15 cellular contexts compared by ENCODE assay signal in genomic region chr1:18703041-18703621, GRCh38.
A peak's percentile ranks its signal among the peaks of the same experiment; 100 is the strongest.
DNase-seq lines count a peak whose midpoint lies in the region; ATAC-seq and TF ChIP-seq lines count a peak whose summit lies in the region.
"Had no signal": no experiment of that assay in that cellular context is flagged by ENCODE, and none has a peak within 500 bp of the region (broad histone marks: within the 10 kb centered on the region; RNA-seq: fewer than 3 reads in every experiment).

No MANE protein-coding gene starts in this region.

- no peak overlapping the region for H3K27ac Mint-ChIP-seq in endodermal cell
- no peak overlapping the region for H3K27ac Mint-ChIP-seq in activated T-helper 2 cell treated with anti-CD3 and anti-CD28 coated beads, Interferon-gamma antibody, Interleukin-2, Interleukin-4, amounts not matched to agents 10 μg/mL and 5 μg/mL and 100 μg/mL, durations not matched to agents 14 hours and 24 hours and 36 hours
- H3K27ac Mint-ChIP-seq: activated naive CD8-positive, alpha-beta T cell treated with anti-CD3 and anti-CD28 coated beads for 36 hours had no signal

- H3K9ac ChIP-seq in endodermal cell (ENCODE audit: extremely low read depth, low read length, poor library complexity, severe bottlenecking) (no peak overlapping the region), mesendoderm (ENCODE audit: low read length) (peak overlapping the region; percentile 59)

- no peaks in the 10 kb centered on the region for H3K9me3 ChIP-seq in endodermal cell (ENCODE audit: control insufficient read depth, low read length)
- H3K9me3 ChIP-seq: esophagus muscularis mucosa, SJCRH30 had no signal

- no peak overlapping the region for H4K8ac ChIP-seq in mesendoderm (ENCODE audit: low read depth, low read length)

- H2BK120ac ChIP-seq in mesendoderm (ENCODE audit: low read depth, low read length): no peak overlapping the region

- DNase-seq in COLO829 (ENCODE audit: low spot score) (peak; percentile 70), M059J (ENCODE audit: low read depth) (peak; percentile 64), endodermal cell (peak; percentile 91), mesendoderm (peak; percentile 72), OCI-M1 (lab: John Stamatoyannopoulos, UW) (no peak)
- no peak for DNase-seq in activated T-helper 2 cell treated with anti-CD3 and anti-CD28 coated beads, Interferon-gamma antibody, Interleukin-2, Interleukin-4, amounts not matched to agents 10 μg/mL and 5 μg/mL and 100 μg/mL, durations not matched to agents 14 hours and 24 hours and 36 hours (ENCODE audit: low spot score)
- DNase-seq in stimulated activated CD4-positive, alpha-beta T cell treated with anti-CD3 and anti-CD28 coated beads, Interleukin-1b, Interleukin-23, amount 100 ng/mL, for 48 hours: no peak
- DNase-seq: activated naive CD8-positive, alpha-beta T cell treated with anti-CD3 and anti-CD28 coated beads for 36 hours; GF-D8; NCI-H1417; NCI-H69 had no signal

- intact Hi-C loops in activated T-helper 2 cell treated with anti-CD3 and anti-CD28 coated beads, Interferon-gamma antibody, Interleukin-2, Interleukin-4, amounts not matched to agents 10 μg/mL and 5 μg/mL and 100 μg/mL, durations not matched to agents 14 hours and 24 hours and 36 hours (cut with micrococcal nuclease): no loop called here

- H4K5ac ChIP-seq in mesendoderm (ENCODE audit: low read length): peak overlapping the region; percentile 56

- no peak overlapping the region for H2BK15ac ChIP-seq in mesendoderm (replicated peaks; ENCODE audit: low read depth)

- peaks cover 2% of the 10 kb centered on the region for H3K4me1 Mint-ChIP-seq in endodermal cell
- no peaks in the 10 kb centered on the region for H3K4me1 Mint-ChIP-seq in activated T-helper 2 cell treated with anti-CD3 and anti-CD28 coated beads, Interferon-gamma antibody, Interleukin-2, Interleukin-4, amounts not matched to agents 10 μg/mL and 5 μg/mL and 100 μg/mL, durations not matched to agents 14 hours and 24 hours and 36 hours (ENCODE audit: low read depth)
- H3K4me1 Mint-ChIP-seq: activated naive CD8-positive, alpha-beta T cell treated with anti-CD3 and anti-CD28 coated beads for 36 hours had no signal

- H3K79me2 ChIP-seq in mesendoderm (ENCODE audit: control insufficient read depth, insufficient read depth, low read length): no peaks in the 10 kb centered on the region

- peak overlapping the region; percentile 86 for H3K56ac ChIP-seq in mesendoderm (ENCODE audit: low read length)

- no peak for ATAC-seq in GM21723 (IDR thresholded peaks at IDR 0.05; ENCODE audit: unreplicated experiment)
- ATAC-seq: sciatic nerve had no signal

- peak overlapping the region; percentile 56 for H3K4me2 ChIP-seq in mesendoderm (ENCODE audit: low read length)

- no peak overlapping the region for H3K23ac ChIP-seq in mesendoderm (ENCODE audit: low read length)

- H3K36me3 ChIP-seq in endodermal cell (ENCODE audit: control insufficient read depth, insufficient read depth, low read length) (no peaks in the 10 kb centered on the region), mesendoderm (ENCODE audit: control insufficient read depth, insufficient read depth, low read length) (no peaks in the 10 kb centered on the region)
- H3K36me3 ChIP-seq: esophagus muscularis mucosa, SJCRH30 had no signal

- peaks cover 55% of the 10 kb centered on the region for H3K27me3 Mint-ChIP-seq in endodermal cell (ENCODE audit: insufficient read depth)
- H3K27me3 Mint-ChIP-seq in activated T-helper 2 cell treated with anti-CD3 and anti-CD28 coated beads, Interferon-gamma antibody, Interleukin-2, Interleukin-4, amounts not matched to agents 10 μg/mL and 5 μg/mL and 100 μg/mL, durations not matched to agents 14 hours and 24 hours and 36 hours (ENCODE audit: low read depth): peaks cover 7% of the 10 kb centered on the region

- H3K4ac ChIP-seq in mesendoderm (ENCODE audit: low read depth, low read length): no peak overlapping the region

- H3K18ac ChIP-seq in mesendoderm (ENCODE audit: low read length): no peak overlapping the region

- peak; percentile 76 for TF ChIP-seq CTCF in endodermal cell (conservative IDR thresholded peaks at IDR 0.05)

- H3K4me3 ChIP-seq in endodermal cell (ENCODE audit: low read length) (no peak overlapping the region), mesendoderm (ENCODE audit: low read length) (peak overlapping the region; percentile 19)
- H3K4me3 ChIP-seq: esophagus muscularis mucosa, SJCRH30 had no signal

- H2BK5ac ChIP-seq in mesendoderm (ENCODE audit: low read length): no peak overlapping the region

- no peaks in the 10 kb centered on the region for H3K36me3 Mint-ChIP-seq in endodermal cell (ENCODE audit: low read depth)
- H3K36me3 Mint-ChIP-seq in activated T-helper 2 cell treated with anti-CD3 and anti-CD28 coated beads, Interferon-gamma antibody, Interleukin-2, Interleukin-4, amounts not matched to agents 10 μg/mL and 5 μg/mL and 100 μg/mL, durations not matched to agents 14 hours and 24 hours and 36 hours (ENCODE audit: low read depth): no peaks in the 10 kb centered on the region
- H3K36me3 Mint-ChIP-seq: activated naive CD8-positive, alpha-beta T cell treated with anti-CD3 and anti-CD28 coated beads for 36 hours had no signal

- H3K9me3 Mint-ChIP-seq in endodermal cell: no peaks in the 10 kb centered on the region
- H3K9me3 Mint-ChIP-seq in activated T-helper 2 cell treated with anti-CD3 and anti-CD28 coated beads, Interferon-gamma antibody, Interleukin-2, Interleukin-4, amounts not matched to agents 10 μg/mL and 5 μg/mL and 100 μg/mL, durations not matched to agents 14 hours and 24 hours and 36 hours: no peaks in the 10 kb centered on the region
- H3K9me3 Mint-ChIP-seq: activated naive CD8-positive, alpha-beta T cell treated with anti-CD3 and anti-CD28 coated beads for 36 hours had no signal

- H3K27ac ChIP-seq in endodermal cell (ENCODE audit: low read depth, low read length): no peak overlapping the region
- no peak overlapping the region for H3K27ac ChIP-seq in mesendoderm (ENCODE audit: low read depth, low read length)
- H3K27ac ChIP-seq: esophagus muscularis mucosa, SJCRH30 had no signal

- H2AK5ac ChIP-seq in mesendoderm (ENCODE audit: low read length): no peak overlapping the region

- H3K79me1 ChIP-seq in mesendoderm (ENCODE audit: low read length): no peaks in the 10 kb centered on the region

- peak overlapping the region; percentile 37 for H3K4me3 Mint-ChIP-seq in endodermal cell
- H3K4me3 Mint-ChIP-seq in activated T-helper 2 cell treated with anti-CD3 and anti-CD28 coated beads, Interferon-gamma antibody, Interleukin-2, Interleukin-4, amounts not matched to agents 10 μg/mL and 5 μg/mL and 100 μg/mL, durations not matched to agents 14 hours and 24 hours and 36 hours (ENCODE audit: low read depth): no peak overlapping the region
- H3K4me3 Mint-ChIP-seq: activated naive CD8-positive, alpha-beta T cell treated with anti-CD3 and anti-CD28 coated beads for 36 hours had no signal

- H3K4me1 ChIP-seq in endodermal cell (ENCODE audit: control insufficient read depth, insufficient read depth, low read length): no peaks in the 10 kb centered on the region
- no peaks in the 10 kb centered on the region for H3K4me1 ChIP-seq in mesendoderm (ENCODE audit: control insufficient read depth, low read depth, low read length)
- H3K4me1 ChIP-seq: esophagus muscularis mucosa had no signal

- H3K27me3 ChIP-seq in endodermal cell (ENCODE audit: control insufficient read depth, insufficient read depth, low read length, poor library complexity, severe bottlenecking) (no peaks in the 10 kb centered on the region), mesendoderm (ENCODE audit: insufficient read depth, low read length, poor library complexity) (no peaks in the 10 kb centered on the region)
- H3K27me3 ChIP-seq: SJCRH30 had no signal

- 70 to 75% methylated on average over 17 to 21 of the region's 21 CpGs for WGBS in endodermal cell (ENCODE audit: insufficient coverage in 1 of 2, insufficient read length in 1 of 2), 2 experiments
- WGBS in mesendoderm (ENCODE audit: extremely low coverage, insufficient coverage, low lambda C conversion rate): no CpG with 5 or more reads among the region's 21 CpGs

Comparison
In these comparisons a context has a peak if more than half of its experiments do, and no peak if none do; other contexts are left out.
1. DNase-seq: peak in COLO829 (single experiment), M059J (single experiment), endodermal cell (single experiment) and mesendoderm (single experiment); none in activated T-helper 2 cell treated with anti-CD3 and anti-CD28 coated beads, Interferon-gamma antibody, Interleukin-2, Interleukin-4, amounts not matched to agents 10 μg/mL and 5 μg/mL and 100 μg/mL, durations not matched to agents 14 hours and 24 hours and 36 hours (single experiment), OCI-M1 (single experiment) and stimulated activated CD4-positive, alpha-beta T cell treated with anti-CD3 and anti-CD28 coated beads, Interleukin-1b, Interleukin-23, amount 100 ng/mL, for 48 hours (single experiment).